Comparison of ENCODE assay signal across 8 cellular contexts in genomic region chr17:42312035-42312284, GRCh38. TPM values are rescaled to one million over a fixed set of nuclear protein-coding genes. Genes with fewer than 3 reads are reported as not detected.
A peak's percentile ranks its signal among the peaks of the same experiment; 100 is the strongest.
DNase-seq lines count a peak whose midpoint lies in the region; ATAC-seq and TF ChIP-seq lines count a peak whose summit lies in the region.

No MANE protein-coding gene starts in this region.

- H3K9me3 ChIP-seq in mesenchymal stem cell (ENCODE audit: control insufficient read depth, low read length) (no peaks in the 10 kb centered on the region), suprapubic skin (no peaks in the 10 kb centered on the region)

- H3K4ac ChIP-seq in mesenchymal stem cell (ENCODE audit: low read depth in 1 of 2, low read length in 2 of 2) = peak overlapping the region in 1 of 2 experiments; percentile 14

- no peak overlapping the region for H2BK5ac ChIP-seq in mesenchymal stem cell (ENCODE audit: low read depth, low read length, poor library complexity, severe bottlenecking)

- H3K14ac ChIP-seq in mesenchymal stem cell (ENCODE audit: low read length in 2 of 2) = no peak overlapping the region

- peak overlapping the region; percentile 28 for H2AK5ac ChIP-seq in mesenchymal stem cell (ENCODE audit: low read length, severe bottlenecking)

- H3K27me3 ChIP-seq in mesenchymal stem cell (ENCODE audit: control insufficient read depth in 1 of 2, insufficient read depth in 1 of 2, low read length in 2 of 2) = peaks cover 0 to 4% of the 10 kb centered on the region in 2 experiments
- no peaks in the 10 kb centered on the region for H3K27me3 ChIP-seq in suprapubic skin

- 24% methylated on average over 5 of the region's 5 CpGs for WGBS in mesenchymal stem cell
- 19% methylated on average over 2 of the region's 5 CpGs for WGBS in suprapubic skin

- H4K8ac ChIP-seq in mesenchymal stem cell (ENCODE audit: low read length) = peak overlapping the region; percentile 77

- no peak for TF ChIP-seq POLR2A in suprapubic skin (IDR thresholded peaks at IDR 0.05)

- peaks cover 10% of the 10 kb centered on the region for H3K79me1 ChIP-seq in mesenchymal stem cell (replicated peaks; ENCODE audit: low read length, poor library complexity, severe bottlenecking)

- H3K4me1 Mint-ChIP-seq in activated CD4-positive, alpha-beta T cell treated with anti-CD3 and anti-CD28 coated beads, Interleukin-2, amount 10 ng/mL, durations not matched to agents 24 days and 14 days = peaks cover 60% of the 10 kb centered on the region
- peaks cover 74% of the 10 kb centered on the region for H3K4me1 Mint-ChIP-seq in activated naive CD8-positive, alpha-beta T cell treated with anti-CD3 and anti-CD28 coated beads for 36 hours

- DNase-seq in activated CD4-positive, alpha-beta T cell treated with anti-CD3 and anti-CD28 coated beads, Interleukin-2, amount 10 ng/mL, durations not matched to agents 24 days and 14 days = peak; percentile 62
- DNase-seq in activated CD4-positive, alpha-beta T cell treated with anti-CD3 and anti-CD28 coated beads for 48 hours = no peak
- DNase-seq in activated naive CD8-positive, alpha-beta T cell treated with anti-CD3 and anti-CD28 coated beads for 36 hours = no peak
- DNase-seq in mesenchymal stem cell = no peak
- DNase-seq in suprapubic skin (ENCODE audit: low spot score in 2 of 2) = no peak
- no peak for DNase-seq in SIG-M5 (lab: John Stamatoyannopoulos, UW)
- DNase-seq in nucleus accumbens (lab: John Stamatoyannopoulos, UW) = no peak

- H2AFZ ChIP-seq in mesenchymal stem cell (ENCODE audit: low read depth, low read length) = no peak overlapping the region

- H2BK120ac ChIP-seq in mesenchymal stem cell (ENCODE audit: low read depth, low read length) = no peak overlapping the region

- no peak overlapping the region for H3K4me2 ChIP-seq in mesenchymal stem cell (ENCODE audit: low read length, poor library complexity, severe bottlenecking)

- peak overlapping the region; percentile 28 for H3K27ac ChIP-seq in mesenchymal stem cell (ENCODE audit: low read length, poor library complexity, severe bottlenecking)
- peak overlapping the region; percentile 81 for H3K27ac ChIP-seq in suprapubic skin

- no peaks in the 10 kb centered on the region for H3K27me3 Mint-ChIP-seq in activated CD4-positive, alpha-beta T cell treated with anti-CD3 and anti-CD28 coated beads, Interleukin-2, amount 10 ng/mL, durations not matched to agents 24 days and 14 days
- no peaks in the 10 kb centered on the region for H3K27me3 Mint-ChIP-seq in activated naive CD8-positive, alpha-beta T cell treated with anti-CD3 and anti-CD28 coated beads for 36 hours

- no peaks in the 10 kb centered on the region for H3K9me3 Mint-ChIP-seq in activated CD4-positive, alpha-beta T cell treated with anti-CD3 and anti-CD28 coated beads, Interleukin-2, amount 10 ng/mL, durations not matched to agents 24 days and 14 days
- no peaks in the 10 kb centered on the region for H3K9me3 Mint-ChIP-seq in activated naive CD8-positive, alpha-beta T cell treated with anti-CD3 and anti-CD28 coated beads for 36 hours

- TF ChIP-seq EP300 in suprapubic skin (IDR thresholded peaks at IDR 0.05) = no peak

- peak overlapping the region; percentile 81 for H3K4me3 Mint-ChIP-seq in activated CD4-positive, alpha-beta T cell treated with anti-CD3 and anti-CD28 coated beads, Interleukin-2, amount 10 ng/mL, durations not matched to agents 24 days and 14 days
- H3K4me3 Mint-ChIP-seq in activated naive CD8-positive, alpha-beta T cell treated with anti-CD3 and anti-CD28 coated beads for 36 hours = peak overlapping the region; percentile 53

- H3K27ac Mint-ChIP-seq in activated CD4-positive, alpha-beta T cell treated with anti-CD3 and anti-CD28 coated beads, Interleukin-2, amount 10 ng/mL, durations not matched to agents 24 days and 14 days = peak overlapping the region; percentile 77
- H3K27ac Mint-ChIP-seq in activated naive CD8-positive, alpha-beta T cell treated with anti-CD3 and anti-CD28 coated beads for 36 hours = peak overlapping the region; percentile 92

- no peak overlapping the region for H4K91ac ChIP-seq in mesenchymal stem cell (ENCODE audit: low read length)

- peak overlapping the region; percentile 71 for H3K9ac ChIP-seq in mesenchymal stem cell (ENCODE audit: low read length)

- H3K36me3 ChIP-seq in mesenchymal stem cell (ENCODE audit: control insufficient read depth in 1 of 2, insufficient read depth in 2 of 2, low read depth in 1 of 2, low read length in 2 of 2) = peaks cover 50 to 78% of the 10 kb centered on the region in 2 experiments
- H3K36me3 ChIP-seq in suprapubic skin = peaks cover 80% of the 10 kb centered on the region

- H3K18ac ChIP-seq in mesenchymal stem cell (ENCODE audit: low read depth in 1 of 2, low read length in 2 of 2) = peak overlapping the region; percentile 42 to 81

- ATAC-seq in GM21423 (IDR thresholded peaks at IDR 0.05; ENCODE audit: unreplicated experiment) = no peak

- H2BK15ac ChIP-seq in mesenchymal stem cell (ENCODE audit: low read depth, poor library complexity, severe bottlenecking) = peak overlapping the region; percentile 12

- H3K4me1 ChIP-seq in mesenchymal stem cell (ENCODE audit: control insufficient read depth, insufficient read depth, low read depth, low read length) (peaks cover 15% of the 10 kb centered on the region), suprapubic skin (peaks cover 39% of the 10 kb centered on the region)

- H3K23ac ChIP-seq in mesenchymal stem cell (ENCODE audit: low read length in 2 of 2) = no peak overlapping the region

- peaks cover 79% of the 10 kb centered on the region for H3K36me3 Mint-ChIP-seq in activated CD4-positive, alpha-beta T cell treated with anti-CD3 and anti-CD28 coated beads, Interleukin-2, amount 10 ng/mL, durations not matched to agents 24 days and 14 days (ENCODE audit: low read depth)
- peaks cover 58% of the 10 kb centered on the region for H3K36me3 Mint-ChIP-seq in activated naive CD8-positive, alpha-beta T cell treated with anti-CD3 and anti-CD28 coated beads for 36 hours

- H3K4me3 ChIP-seq in mesenchymal stem cell (ENCODE audit: insufficient read depth in 1 of 2, low read depth in 1 of 2, low read length in 2 of 2) (peak overlapping the region in 1 of 2 experiments; percentile 39), suprapubic skin (no peak overlapping the region)

- intact Hi-C loops in activated CD4-positive, alpha-beta T cell treated with anti-CD3 and anti-CD28 coated beads, Interleukin-2, amount 10 ng/mL, durations not matched to agents 24 days and 14 days (cut with micrococcal nuclease) = loop anchor here (1.0 to 5.0 kb wide), 3 partner anchors 22 to 215 kb away; no protein-coding TSS in a partner anchor

- no peak for TF ChIP-seq CTCF in suprapubic skin (IDR thresholded peaks at IDR 0.05)

- peak overlapping the region in 1 of 2 experiments; percentile 23 for H2BK12ac ChIP-seq in mesenchymal stem cell (ENCODE audit: low read length in 2 of 2)

RNA-seq across cellular contexts. Expression of gene STAT5A, which starts 23.7 kb away (rescaled TPM):
- total RNA-seq in activated CD4-positive, alpha-beta T cell treated with anti-CD3 and anti-CD28 coated beads, Interleukin-2, amount 10 ng/mL, durations not matched to agents 24 days and 14 days = 346 and 348 TPM in 2 replicates
- 100 to 1,000 TPM; 116 to 121 TPM for total RNA-seq in activated naive CD8-positive, alpha-beta T cell treated with anti-CD3 and anti-CD28 coated beads for 36 hours
- polyA plus RNA-seq in mesenchymal stem cell (2013, experiment 1 of 2) = 4.0 TPM
- polyA plus RNA-seq in mesenchymal stem cell (2013, experiment 2 of 2) = 3.2 TPM
- total RNA-seq in suprapubic skin = 10 to 100 TPM; 32.1 to 56.0 (median 45.6) TPM

RNA-seq across cellular contexts. Expression of gene STAT5B, which starts 35.8 kb away (rescaled TPM):
- total RNA-seq in activated CD4-positive, alpha-beta T cell treated with anti-CD3 and anti-CD28 coated beads, Interleukin-2, amount 10 ng/mL, durations not matched to agents 24 days and 14 days = 184 and 189 TPM in 2 replicates
- total RNA-seq in activated naive CD8-positive, alpha-beta T cell treated with anti-CD3 and anti-CD28 coated beads for 36 hours = 10 to 100 TPM; 60.7 to 68.6 TPM
- 12.3 TPM for polyA plus RNA-seq in mesenchymal stem cell (2013, experiment 1 of 2)
- 11.9 TPM for polyA plus RNA-seq in mesenchymal stem cell (2013, experiment 2 of 2)
- total RNA-seq in suprapubic skin = 100 to 1,000 TPM in 1 of 4 donors, 10 to 100 TPM in 3; 52.7 to 105 (median 57.6) TPM
